Comparison of ENCODE assay signal across 9 cellular contexts in genomic region chr16:68246671-68247070, GRCh38. TPM values are rescaled to one million over a fixed set of nuclear protein-coding genes. Genes with fewer than 3 reads are reported as not detected.
DNase-seq lines count a peak whose midpoint lies in the region; ATAC-seq and TF ChIP-seq lines count a peak whose summit lies in the region.
"Had no signal": no experiment of that assay in that cellular context is flagged by ENCODE, and none has a peak within 500 bp of the region (broad histone marks: within the 10 kb centered on the region; RNA-seq: fewer than 3 reads in every experiment).

No MANE protein-coding gene starts in this region.

- H2AFZ ChIP-seq in SK-N-SH (ENCODE audit: low read depth), result no peak overlapping the region
- no peak overlapping the region for H2AFZ ChIP-seq in OCI-LY7 (ENCODE audit: low read length)

- peaks cover 7 to 15% of the 10 kb centered on the region in 2 experiments; a peak in 2 of 4 replicates for H3K4me1 ChIP-seq in SK-N-SH (ENCODE audit: control insufficient read depth in 1 of 2, insufficient read depth in 2 of 2, low read depth in 1 of 2, low read length in 1 of 2)
- peaks cover 49% of the 10 kb centered on the region for H3K4me1 ChIP-seq in OCI-LY7 (ENCODE audit: insufficient read depth, low read length, poor library complexity, severe bottlenecking)
- peaks cover 8% of the 10 kb centered on the region for H3K4me1 ChIP-seq in rectal smooth muscle tissue (ENCODE audit: control insufficient read depth, insufficient read depth, low read length)

- POLR2A ChIA-PET in SK-N-SH (lab: Yijun Ruan, JAX), result no interaction called here
- POLR2A ChIA-PET in OCI-LY7 (lab: Charles Lee), result interaction anchor here (0.6 to 0.8 kb wide), 4 partner anchors 27 to 324 kb away, joined by 3 read pairs; no protein-coding TSS in a partner anchor

- H3K79me2 ChIP-seq in SK-N-SH (ENCODE audit: insufficient read depth), result peaks cover 13% of the 10 kb centered on the region
- H3K79me2 ChIP-seq in OCI-LY7 (ENCODE audit: insufficient read depth, low read depth, low read length), result peaks cover 21% of the 10 kb centered on the region; the same call in 1 of the 2 replicates

- intact Hi-C loops in OCI-LY7 (cut with micrococcal nuclease; ENCODE audit: unreplicated experiment), result no loop called here

- H3K27me3 ChIP-seq in SK-N-SH (ENCODE audit: insufficient read depth), result no peaks in the 10 kb centered on the region
- no peaks in the 10 kb centered on the region for H3K27me3 ChIP-seq in rectal smooth muscle tissue (ENCODE audit: control insufficient read depth, insufficient read depth, low read length)
- H3K27me3 ChIP-seq: ovary had no signal

- no peak overlapping the region for H3K9ac ChIP-seq in SK-N-SH
- no peak overlapping the region for H3K9ac ChIP-seq in rectal smooth muscle tissue (ENCODE audit: low read length)

- ATAC-seq in SK-N-SH treated with all-trans-retinoic acid at 6 μM for 48 hours (no peak), HG02642 (IDR thresholded peaks at IDR 0.05; ENCODE audit: poor library complexity, unreplicated experiment) (no peak)

- H3K4me2 ChIP-seq in SK-N-SH (peak overlapping the region; percentile 92), OCI-LY7 (ENCODE audit: low read length) (peak overlapping the region; percentile 90)

- TF ChIP-seq CTCF in SK-N-SH (IDR thresholded peaks at IDR 0.05) (no peak), OCI-LY7 (conservative IDR thresholded peaks at IDR 0.05; ENCODE audit: low read length) (no peak)

- H3K9me2 ChIP-seq in SK-N-SH (no peaks in the 10 kb centered on the region), OCI-LY7 (ENCODE audit: insufficient read depth, low read length) (no peaks in the 10 kb centered on the region)

- no peak for TF ChIP-seq EP300 in SK-N-SH (IDR thresholded peaks at IDR 0.05; ENCODE audit: borderline replicate concordance in 1 of 2, low read depth in 1 of 2, low read length in 1 of 2)

- H4K20me1 ChIP-seq in SK-N-SH (ENCODE audit: insufficient read depth) (no peaks in the 10 kb centered on the region), OCI-LY7 (ENCODE audit: insufficient read depth, low read length) (no peaks in the 10 kb centered on the region)

- no peaks in the 10 kb centered on the region for H3K9me3 ChIP-seq in SK-N-SH
- H3K9me3 ChIP-seq in OCI-LY7 (ENCODE audit: low read length), result no peaks in the 10 kb centered on the region
- H3K9me3 ChIP-seq: ovary had no signal

- H3K27ac ChIP-seq in SK-N-SH (ENCODE audit: low read depth in 2 of 2, low read length in 1 of 2), result no peak overlapping the region
- no peak overlapping the region for H3K27ac ChIP-seq in OCI-LY7 (ENCODE audit: low read depth, low read length, poor library complexity, severe bottlenecking)
- H3K27ac ChIP-seq in rectal smooth muscle tissue (ENCODE audit: low read depth, low read length), result no peak overlapping the region
- H3K27ac ChIP-seq: ovary had no signal

- no peak for TF ChIP-seq RAD21 in SK-N-SH (IDR thresholded peaks at IDR 0.05; ENCODE audit: low read length)

- BruUV-seq in OCI-LY7 (replicated peaks; lab: Mats Ljungman, UMichigan), result no TSS peak

- CTCF ChIA-PET in SK-N-SH (lab: Yijun Ruan, JAX), result interaction anchor here (3.3 to 3.4 kb wide), 2 partner anchors 15 to 17 kb away, joined by 15 to 22 read pairs; partner anchors contain the start of gene SLC7A6
- CTCF ChIA-PET in OCI-LY7 (lab: Charles Lee; ENCODE audit: unreplicated experiment), result interaction anchor here (0.8 kb wide), 1 partner anchor 11 kb away, joined by 3 read pairs; no protein-coding TSS in a partner anchor

- no peak for DNase-seq in SK-N-SH
- no peak for DNase-seq in OCI-LY7 (ENCODE audit: low spot score)
- DNase-seq in epidermal melanocyte (ENCODE audit: insufficient read length, low spot score), result peak; percentile 52
- DNase-seq in hypothalamus (lab: John Stamatoyannopoulos, UW), result no peak
- no peak for DNase-seq in AG08396 (ENCODE audit: low spot score)
- DNase-seq: ovary had no signal

- H3K4me3 ChIP-seq in SK-N-SH (ENCODE audit: low read depth in 2 of 2, low read length in 1 of 2) (peak overlapping the region in 1 of 2 experiments; percentile 88; a peak in 1 of 4 replicates), OCI-LY7 (ENCODE audit: low read depth, low read length, poor library complexity, severe bottlenecking) (peak overlapping the region; percentile 80), rectal smooth muscle tissue (ENCODE audit: low read length) (peak overlapping the region; percentile 71)

- H3K36me3 ChIP-seq in SK-N-SH (replicated peaks in 1 of 2; ENCODE audit: control insufficient read depth in 1 of 2, insufficient read depth in 2 of 2, low read length in 1 of 2) (peaks cover 0 to 5% of the 10 kb centered on the region in 2 experiments), OCI-LY7 (ENCODE audit: insufficient read depth, low read length) (peaks cover 27% of the 10 kb centered on the region), rectal smooth muscle tissue (ENCODE audit: control insufficient read depth, insufficient read depth, low read length) (no peaks in the 10 kb centered on the region)
- H3K36me3 ChIP-seq: ovary had no signal

- H3F3A ChIP-seq in SK-N-SH (replicated peaks; ENCODE audit: insufficient read depth), result no peaks in the 10 kb centered on the region

- WGBS in SK-N-SH (ENCODE audit: low lambda C conversion rate), result 96% methylated on average over 5 of the region's 5 CpGs

TF ChIP-seq in SK-N-SH, 30 proteins besides CTCF, POLR2A, EP300 and RAD21 (continues in another document):
- TF ChIP-seq, protein P1, sequence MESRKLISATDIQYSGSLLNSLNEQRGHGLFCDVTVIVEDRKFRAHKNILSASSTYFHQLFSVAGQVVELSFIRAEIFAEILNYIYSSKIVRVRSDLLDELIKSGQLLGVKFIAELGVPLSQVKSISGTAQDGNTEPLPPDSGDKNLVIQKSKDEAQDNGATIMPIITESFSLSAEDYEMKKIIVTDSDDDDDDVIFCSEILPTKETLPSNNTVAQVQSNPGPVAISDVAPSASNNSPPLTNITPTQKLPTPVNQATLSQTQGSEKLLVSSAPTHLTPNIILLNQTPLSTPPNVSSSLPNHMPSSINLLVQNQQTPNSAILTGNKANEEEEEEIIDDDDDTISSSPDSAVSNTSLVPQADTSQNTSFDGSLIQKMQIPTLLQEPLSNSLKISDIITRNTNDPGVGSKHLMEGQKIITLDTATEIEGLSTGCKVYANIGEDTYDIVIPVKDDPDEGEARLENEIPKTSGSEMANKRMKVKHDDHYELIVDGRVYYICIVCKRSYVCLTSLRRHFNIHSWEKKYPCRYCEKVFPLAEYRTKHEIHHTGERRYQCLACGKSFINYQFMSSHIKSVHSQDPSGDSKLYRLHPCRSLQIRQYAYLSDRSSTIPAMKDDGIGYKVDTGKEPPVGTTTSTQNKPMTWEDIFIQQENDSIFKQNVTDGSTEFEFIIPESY (IDR thresholded peaks at IDR 0.05; ENCODE audit: borderline replicate concordance, low read depth), result no peak
- no peak for TF ChIP-seq GATA2 (CRISPR knock-in tag; IDR thresholded peaks at IDR 0.05)
- TF ChIP-seq, protein P2, sequence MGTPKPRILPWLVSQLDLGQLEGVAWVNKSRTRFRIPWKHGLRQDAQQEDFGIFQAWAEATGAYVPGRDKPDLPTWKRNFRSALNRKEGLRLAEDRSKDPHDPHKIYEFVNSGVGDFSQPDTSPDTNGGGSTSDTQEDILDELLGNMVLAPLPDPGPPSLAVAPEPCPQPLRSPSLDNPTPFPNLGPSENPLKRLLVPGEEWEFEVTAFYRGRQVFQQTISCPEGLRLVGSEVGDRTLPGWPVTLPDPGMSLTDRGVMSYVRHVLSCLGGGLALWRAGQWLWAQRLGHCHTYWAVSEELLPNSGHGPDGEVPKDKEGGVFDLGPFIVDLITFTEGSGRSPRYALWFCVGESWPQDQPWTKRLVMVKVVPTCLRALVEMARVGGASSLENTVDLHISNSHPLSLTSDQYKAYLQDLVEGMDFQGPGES (IDR thresholded peaks at IDR 0.05; ENCODE audit: low read depth, low read length), result no peak

TF ChIP-seq in SK-N-SH treated with all-trans-retinoic acid at 6 μM for 48 hours, 23 proteins besides CTCF, POLR2A, EP300 and RAD21:
- TF ChIP-seq TCF4 (CRISPR knock-in tag; IDR thresholded peaks at IDR 0.05; ENCODE audit: borderline replicate concordance) (no peak), CREB5 (CRISPR knock-in tag; IDR thresholded peaks at IDR 0.05; ENCODE audit: low read depth) (no peak)

RNA-seq across cellular contexts. Expression of gene PLA2G15, which starts 1.5 kb away (rescaled TPM):
- 22.0 and 23.9 TPM in 2 replicates for polyA plus RNA-seq in SK-N-SH (2012; rRNA removed)
- 9.9 and 15.9 TPM in 2 replicates for polyA plus RNA-seq in SK-N-SH (2012; cell fraction: cytosol; rRNA removed)
- 26.9 and 27.4 TPM in 2 replicates for polyA plus RNA-seq in SK-N-SH (2012; cell fraction: nucleus; rRNA removed)
- total RNA-seq in OCI-LY7 (2014; rRNA removed; shearing (Covaris generic)), result 38.9 and 46.2 TPM in 2 replicates
- total RNA-seq in OCI-LY7 (2022), result 27.5 and 36.8 TPM in 2 replicates

RNA-seq across cellular contexts. Expression of gene ESRP2, which starts 10.7 kb away (rescaled TPM):
- 0.07 and 0.39 TPM in 2 replicates for polyA plus RNA-seq in SK-N-SH (2012; rRNA removed)
- polyA plus RNA-seq in SK-N-SH (2012; cell fraction: cytosol; rRNA removed), result 0.03 TPM in 2 replicates
- 0.46 and 0.50 TPM in 2 replicates for polyA plus RNA-seq in SK-N-SH (2012; cell fraction: nucleus; rRNA removed)
- total RNA-seq in OCI-LY7 (2014; rRNA removed; shearing (Covaris generic)), result 0.08 TPM in 1 of 2 replicates, not detected in the other
- not detected in 2 replicates for total RNA-seq in OCI-LY7 (2022)

RNA-seq across cellular contexts. Expression of gene SLC7A6, which starts 17.7 kb away (rescaled TPM):
- 19.0 and 37.3 TPM in 2 replicates for polyA plus RNA-seq in SK-N-SH (2012; rRNA removed)
- 12.8 and 13.7 TPM in 2 replicates for polyA plus RNA-seq in SK-N-SH (2012; cell fraction: cytosol; rRNA removed)
- 71.5 and 122 TPM in 2 replicates for polyA plus RNA-seq in SK-N-SH (2012; cell fraction: nucleus; rRNA removed)
- total RNA-seq in OCI-LY7 (2014; rRNA removed; shearing (Covaris generic)), result 50.9 and 53.1 TPM in 2 replicates
- total RNA-seq in OCI-LY7 (2022), result 79.5 and 98.8 TPM in 2 replicates
